ENCODE assay signal across 24 cellular contexts in the genomic region with DNA sequence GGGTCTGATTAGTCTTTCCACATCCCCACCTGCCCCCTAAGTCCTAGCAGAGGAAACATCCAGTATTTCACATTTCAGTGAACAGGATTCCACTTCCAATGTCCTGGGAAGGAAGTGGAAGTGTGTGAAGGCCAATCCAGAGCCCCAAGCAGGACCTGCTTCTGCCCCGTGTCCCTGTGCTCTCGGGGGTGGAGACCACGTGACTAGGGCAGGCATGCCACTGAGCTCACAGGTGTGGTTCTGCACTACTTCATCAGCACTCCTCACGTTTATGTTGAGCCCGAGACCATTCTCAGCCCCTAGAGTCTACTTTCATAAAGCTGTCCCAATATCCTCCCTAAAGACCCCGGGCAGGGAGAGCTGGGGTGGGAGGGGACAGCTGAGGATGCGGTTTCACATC.
"Had no signal": no experiment of that assay in that cellular context is flagged by ENCODE, and none has a peak within 500 bp of the region (broad histone marks: within the 10 kb centered on the region; RNA-seq: fewer than 3 reads in every experiment).

No MANE protein-coding gene starts in this region.

- H3K4me3 ChIP-seq: cardiac muscle cell, esophagus squamous epithelium, gastrocnemius medialis, heart left ventricle, pancreas, psoas muscle, right atrium auricular region, tibial artery had no signal

- DNase-seq: activated CD4-positive, alpha-beta T cell treated with anti-CD3 and anti-CD28 coated beads for 1 hour; activated CD4-positive, alpha-beta T cell treated with anti-CD3 and anti-CD28 coated beads, Interleukin-2, amount 50 U/mL, for 1 hour; activated CD8-positive, alpha-beta T cell treated with anti-CD3 and anti-CD28 coated beads, Interleukin-2, amount 10 ng/mL, durations not matched to agents 7 days and 5 days; activated gamma-delta T cell; activated naive CD4-positive, alpha-beta T cell treated with anti-CD3 and anti-CD28 coated beads, Interleukin-2, amount 50 U/mL, for 16 hours; activated naive CD8-positive, alpha-beta T cell treated with anti-CD3 and anti-CD28 coated beads, Interleukin-2, amount 50 U/mL, for 24 hours; cortex of kidney; esophagus squamous epithelium; gastrocnemius medialis; heart left ventricle; left cardiac atrium; pancreas; psoas muscle; stimulated activated CD4-positive, alpha-beta T cell treated with anti-CD3 and anti-CD28 coated beads, Interleukin-12 subunit alpha, Interleukin-12 subunit beta, amount 100 ng/mL, for 4 hours; stimulated activated CD4-positive, alpha-beta T cell treated with anti-CD3 and anti-CD28 coated beads, Interleukin-4, amount 100 ng/mL, for 4 hours; stimulated activated naive CD8-positive, alpha-beta T cell treated with anti-CD3 and anti-CD28 coated beads, Interleukin-15, Interleukin-2, amounts not matched to agents 100 U/mL and 50 U/mL, for 24 hours; tibial artery had no signal

- H3K9me3 Mint-ChIP-seq: activated naive CD8-positive, alpha-beta T cell treated with anti-CD3 and anti-CD28 coated beads, Interleukin-2, amount 50 U/mL, for 24 hours; activated T-helper 1 cell treated with anti-CD3 and anti-CD28 coated beads, Interleukin-12 subunit alpha, Interleukin-12 subunit beta, Interleukin-2, Interleukin-4 antibody, amounts not matched to agents 30 ng/mL and 10 ng/mL and 1 ng/mL, durations not matched to agents 14 hours and 24 hours and 36 hours; endodermal cell; nephron had no signal

- H3K27me3 ChIP-seq: cardiac muscle cell, gastrocnemius medialis, pancreas, right atrium auricular region had no signal

- H3K9me3 ChIP-seq: esophagus squamous epithelium, gastrocnemius medialis, heart left ventricle, neutrophil, pancreas, psoas muscle, right atrium auricular region, tibial artery had no signal

- H3K36me3 ChIP-seq: cardiac muscle cell, esophagus squamous epithelium, gastrocnemius medialis, heart left ventricle, neutrophil, pancreas, right atrium auricular region, tibial artery had no signal

- H3K4me3 Mint-ChIP-seq: activated CD8-positive, alpha-beta T cell treated with anti-CD3 and anti-CD28 coated beads, Interleukin-2, amount 10 ng/mL, durations not matched to agents 7 days and 5 days; activated naive CD8-positive, alpha-beta T cell treated with anti-CD3 and anti-CD28 coated beads, Interleukin-2, amount 50 U/mL, for 24 hours; activated T-helper 1 cell treated with anti-CD3 and anti-CD28 coated beads, Interleukin-12 subunit alpha, Interleukin-12 subunit beta, Interleukin-2, Interleukin-4 antibody, amounts not matched to agents 30 ng/mL and 10 ng/mL and 1 ng/mL, durations not matched to agents 14 hours and 24 hours and 36 hours; endodermal cell; nephron had no signal

- H3K27ac ChIP-seq: cardiac muscle cell, esophagus squamous epithelium, gastrocnemius medialis, heart left ventricle, neutrophil, pancreas, psoas muscle, right atrium auricular region, tibial artery, VCaP had no signal

- ATAC-seq: activated CD8-positive, alpha-beta T cell treated with anti-CD3 and anti-CD28 coated beads, Interleukin-2, amount 10 ng/mL, durations not matched to agents 7 days and 5 days; activated naive CD8-positive, alpha-beta T cell treated with anti-CD3 and anti-CD28 coated beads, Interleukin-2, amount 50 U/mL, for 24 hours; gastrocnemius medialis; heart left ventricle; left cardiac atrium; psoas muscle; stimulated activated naive CD8-positive, alpha-beta T cell treated with anti-CD3 and anti-CD28 coated beads, Interleukin-15, Interleukin-2, amounts not matched to agents 100 U/mL and 50 U/mL, for 24 hours had no signal

- H3K4me1 Mint-ChIP-seq: activated naive CD8-positive, alpha-beta T cell treated with anti-CD3 and anti-CD28 coated beads, Interleukin-2, amount 50 U/mL, for 24 hours; nephron had no signal

- FAIRE-seq: pancreas had no signal

- H3K27me3 Mint-ChIP-seq: activated naive CD8-positive, alpha-beta T cell treated with anti-CD3 and anti-CD28 coated beads, Interleukin-2, amount 50 U/mL, for 24 hours had no signal

- H3K4me1 ChIP-seq: esophagus squamous epithelium, gastrocnemius medialis, heart left ventricle, pancreas, psoas muscle, right atrium auricular region, tibial artery had no signal

- H3K27ac Mint-ChIP-seq: activated CD8-positive, alpha-beta T cell treated with anti-CD3 and anti-CD28 coated beads, Interleukin-2, amount 10 ng/mL, durations not matched to agents 7 days and 5 days; activated naive CD8-positive, alpha-beta T cell treated with anti-CD3 and anti-CD28 coated beads, Interleukin-2, amount 50 U/mL, for 24 hours; activated T-helper 1 cell treated with anti-CD3 and anti-CD28 coated beads, Interleukin-12 subunit alpha, Interleukin-12 subunit beta, Interleukin-2, Interleukin-4 antibody, amounts not matched to agents 30 ng/mL and 10 ng/mL and 1 ng/mL, durations not matched to agents 14 hours and 24 hours and 36 hours; endodermal cell; nephron had no signal
